In the genomic region with DNA sequence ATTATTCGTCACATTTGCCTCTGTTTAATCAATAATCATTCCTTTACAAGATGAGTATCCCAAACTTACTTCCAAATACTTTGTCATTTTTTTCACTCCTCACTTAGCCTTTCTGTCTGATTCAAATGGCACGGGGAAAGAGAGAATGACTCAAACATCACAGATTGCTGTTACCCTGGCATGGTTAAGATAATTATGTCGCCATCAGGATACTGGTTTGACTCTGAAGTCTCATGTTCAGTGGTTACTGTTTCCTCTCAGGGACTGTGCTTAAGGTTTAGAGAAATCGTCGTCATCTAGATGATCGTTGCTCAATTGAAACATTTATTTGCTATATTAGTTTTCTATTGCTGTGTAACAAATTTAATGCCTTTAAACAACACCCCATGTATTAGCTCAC, we compare ENCODE assay signal across 18 cellular contexts. TPM values are rescaled to one million over a fixed set of nuclear protein-coding genes. Genes with fewer than 3 reads are reported as not detected.
DNase-seq lines count a peak whose midpoint lies in the region; ATAC-seq and TF ChIP-seq lines count a peak whose summit lies in the region.
"Had no signal": no experiment of that assay in that cellular context is flagged by ENCODE, and none has a peak within 500 bp of the region (broad histone marks: within the 10 kb centered on the region; RNA-seq: fewer than 3 reads in every experiment).

No MANE protein-coding gene starts in this region.

- peak; percentile 75 for ATAC-seq in activated CD4-positive, alpha-beta T cell treated with anti-CD3 and anti-CD28 coated beads for 36 hours
- peak; percentile 87 for ATAC-seq in activated T-helper 17 cell treated with anti-CD3 and anti-CD28 coated beads, Interleukin-2, amount 50 U/mL, for 72 hours (replicated peaks)
- peak; percentile 97 for ATAC-seq in stimulated activated effector memory CD8-positive, alpha-beta T cell treated with anti-CD3 and anti-CD28 coated beads, Interleukin-12 subunit alpha, Interleukin-12 subunit beta, amount 100 ng/mL, for 72 hours
- ATAC-seq in HG03439 (IDR thresholded peaks at IDR 0.05; ENCODE audit: unreplicated experiment): no peak
- no peak for ATAC-seq in effector memory CD8-positive, alpha-beta T cell (replicated peaks)

- CTCF ChIA-PET in activated CD4-positive, alpha-beta T cell treated with anti-CD3 and anti-CD28 coated beads for 36 hours (lab: Charles Lee): interaction anchor here (0.5 to 0.6 kb wide), 2 partner anchors 90 to 1860 kb away, joined by 3 read pairs; no protein-coding TSS in a partner anchor

- H3K4me1 Mint-ChIP-seq in activated CD4-positive, alpha-beta T cell treated with anti-CD3 and anti-CD28 coated beads for 36 hours: peaks cover 12% of the 10 kb centered on the region
- no peaks in the 10 kb centered on the region for H3K4me1 Mint-ChIP-seq in activated T-helper 17 cell treated with anti-CD3 and anti-CD28 coated beads, Interleukin-2, amount 50 U/mL, for 72 hours
- H3K4me1 Mint-ChIP-seq in stimulated activated effector memory CD8-positive, alpha-beta T cell treated with anti-CD3 and anti-CD28 coated beads, Interleukin-12 subunit alpha, Interleukin-12 subunit beta, amount 100 ng/mL, for 72 hours: peaks cover 11% of the 10 kb centered on the region
- H3K4me1 Mint-ChIP-seq in effector memory CD8-positive, alpha-beta T cell (ENCODE audit: low read depth in 2 of 2): peaks cover 0 to 4% of the 10 kb centered on the region in 2 donors
- H3K4me1 Mint-ChIP-seq in nephron progenitor cell: peaks cover 8% of the 10 kb centered on the region

- H3K4me1 ChIP-seq in GM23248 (ENCODE audit: insufficient read depth): peaks cover 20% of the 10 kb centered on the region

- no peaks in the 10 kb centered on the region for H4K20me1 ChIP-seq in GM23248 (ENCODE audit: insufficient read depth)

- peaks cover 6% of the 10 kb centered on the region for H3K27me3 Mint-ChIP-seq in activated CD4-positive, alpha-beta T cell treated with anti-CD3 and anti-CD28 coated beads for 36 hours
- H3K27me3 Mint-ChIP-seq in activated T-helper 17 cell treated with anti-CD3 and anti-CD28 coated beads, Interleukin-2, amount 50 U/mL, for 72 hours: peaks cover 7% of the 10 kb centered on the region
- H3K27me3 Mint-ChIP-seq in effector memory CD8-positive, alpha-beta T cell: peaks cover 0 to 9% of the 10 kb centered on the region in 2 donors
- H3K27me3 Mint-ChIP-seq in nephron progenitor cell (ENCODE audit: low read depth, poor library complexity): peaks cover 5% of the 10 kb centered on the region

- 74 to 75% methylated on average over 6 of the region's 6 CpGs for WGBS in GM23248 (ENCODE audit: low coverage in 1 of 2, low lambda C conversion rate in 2 of 2, missing lambda C conversion rate in 2 of 2), 2 experiments

- no peaks in the 10 kb centered on the region for H3K9me3 Mint-ChIP-seq in activated CD4-positive, alpha-beta T cell treated with anti-CD3 and anti-CD28 coated beads for 36 hours (ENCODE audit: low read depth)
- no peaks in the 10 kb centered on the region for H3K9me3 Mint-ChIP-seq in activated T-helper 17 cell treated with anti-CD3 and anti-CD28 coated beads, Interleukin-2, amount 50 U/mL, for 72 hours
- H3K9me3 Mint-ChIP-seq in stimulated activated effector memory CD8-positive, alpha-beta T cell treated with anti-CD3 and anti-CD28 coated beads, Interleukin-12 subunit alpha, Interleukin-12 subunit beta, amount 100 ng/mL, for 72 hours: no peaks in the 10 kb centered on the region
- no peaks in the 10 kb centered on the region for H3K9me3 Mint-ChIP-seq in effector memory CD8-positive, alpha-beta T cell
- no peaks in the 10 kb centered on the region for H3K9me3 Mint-ChIP-seq in nephron progenitor cell
- H3K9me3 Mint-ChIP-seq: CD4-positive, alpha-beta memory T cell; HFFc6 had no signal

- intact Hi-C loops in activated CD4-positive, alpha-beta T cell treated with anti-CD3 and anti-CD28 coated beads for 36 hours (cut with DNase I, micrococcal nuclease): loop anchor here (2.0 kb wide), 1 partner anchor 103 kb away; no protein-coding TSS in a partner anchor

- H3K27me3 ChIP-seq in GM23248 (replicated peaks; ENCODE audit: insufficient read depth): no peaks in the 10 kb centered on the region

- H3K9me2 ChIP-seq in GM23248 (ENCODE audit: insufficient read depth): no peaks in the 10 kb centered on the region

- H3K4me3 ChIP-seq in GM23248: no peak overlapping the region

- no peaks in the 10 kb centered on the region for H3K36me3 ChIP-seq in GM23248 (ENCODE audit: low read depth)

- no peaks in the 10 kb centered on the region for H3K36me3 Mint-ChIP-seq in activated CD4-positive, alpha-beta T cell treated with anti-CD3 and anti-CD28 coated beads for 36 hours (ENCODE audit: low read depth)
- no peaks in the 10 kb centered on the region for H3K36me3 Mint-ChIP-seq in activated T-helper 17 cell treated with anti-CD3 and anti-CD28 coated beads, Interleukin-2, amount 50 U/mL, for 72 hours (ENCODE audit: low read depth)
- no peaks in the 10 kb centered on the region for H3K36me3 Mint-ChIP-seq in stimulated activated effector memory CD8-positive, alpha-beta T cell treated with anti-CD3 and anti-CD28 coated beads, Interleukin-12 subunit alpha, Interleukin-12 subunit beta, amount 100 ng/mL, for 72 hours
- no peaks in the 10 kb centered on the region for H3K36me3 Mint-ChIP-seq in effector memory CD8-positive, alpha-beta T cell (ENCODE audit: insufficient read depth)
- no peaks in the 10 kb centered on the region for H3K36me3 Mint-ChIP-seq in nephron progenitor cell (ENCODE audit: low read depth)
- H3K36me3 Mint-ChIP-seq: CD4-positive, alpha-beta memory T cell had no signal

- no peaks in the 10 kb centered on the region for H3K79me2 ChIP-seq in GM23248 (ENCODE audit: insufficient read depth)

- in situ Hi-C loops in GM23248 (cut with MboI): no loop called here

- no peak overlapping the region for H2AFZ ChIP-seq in GM23248

- no peak overlapping the region for H3K4me3 Mint-ChIP-seq in activated CD4-positive, alpha-beta T cell treated with anti-CD3 and anti-CD28 coated beads for 36 hours
- H3K4me3 Mint-ChIP-seq in activated T-helper 17 cell treated with anti-CD3 and anti-CD28 coated beads, Interleukin-2, amount 50 U/mL, for 72 hours: no peak overlapping the region
- no peak overlapping the region for H3K4me3 Mint-ChIP-seq in stimulated activated effector memory CD8-positive, alpha-beta T cell treated with anti-CD3 and anti-CD28 coated beads, Interleukin-12 subunit alpha, Interleukin-12 subunit beta, amount 100 ng/mL, for 72 hours
- H3K4me3 Mint-ChIP-seq in effector memory CD8-positive, alpha-beta T cell: no peak overlapping the region
- no peak overlapping the region for H3K4me3 Mint-ChIP-seq in nephron progenitor cell
- H3K4me3 Mint-ChIP-seq: CD4-positive, alpha-beta memory T cell; HFFc6 had no signal

- H3K4me2 ChIP-seq in GM23248 (ENCODE audit: unreplicated experiment): no peak overlapping the region

- H3F3A ChIP-seq in GM23248 (ENCODE audit: insufficient read depth): peaks cover 5% of the 10 kb centered on the region

- no peak overlapping the region for H3K27ac Mint-ChIP-seq in activated CD4-positive, alpha-beta T cell treated with anti-CD3 and anti-CD28 coated beads for 36 hours
- H3K27ac Mint-ChIP-seq in activated T-helper 17 cell treated with anti-CD3 and anti-CD28 coated beads, Interleukin-2, amount 50 U/mL, for 72 hours: no peak overlapping the region
- H3K27ac Mint-ChIP-seq in stimulated activated effector memory CD8-positive, alpha-beta T cell treated with anti-CD3 and anti-CD28 coated beads, Interleukin-12 subunit alpha, Interleukin-12 subunit beta, amount 100 ng/mL, for 72 hours: no peak overlapping the region
- no peak overlapping the region for H3K27ac Mint-ChIP-seq in effector memory CD8-positive, alpha-beta T cell
- no peak overlapping the region for H3K27ac Mint-ChIP-seq in nephron progenitor cell
- H3K27ac Mint-ChIP-seq: CD4-positive, alpha-beta memory T cell; HFFc6 had no signal

- POLR2A ChIA-PET in activated CD4-positive, alpha-beta T cell treated with anti-CD3 and anti-CD28 coated beads for 36 hours (lab: Charles Lee): no interaction called here

- no peaks in the 10 kb centered on the region for H3K9me3 ChIP-seq in GM23248 (ENCODE audit: low read depth)

- H3K9ac ChIP-seq in GM23248: no peak overlapping the region

- DNase-seq in activated CD4-positive, alpha-beta T cell treated with anti-CD3 and anti-CD28 coated beads for 36 hours: no peak
- no peak for DNase-seq in activated CD4-positive, alpha-beta T cell treated with anti-CD3 and anti-CD28 coated beads, Interleukin-2, amount 50 U/mL, for 48 hours
- DNase-seq in GM23248 (peak; percentile 56), nephron progenitor cell (no peak)
- DNase-seq in stimulated activated effector memory CD8-positive, alpha-beta T cell treated with anti-CD3 and anti-CD28 coated beads, Interleukin-12 subunit alpha, Interleukin-12 subunit beta, amount 100 ng/mL, for 72 hours (ENCODE audit: low spot score in 2 of 2): peak in 1 of 2 donors; percentile 26
- no peak for DNase-seq in effector memory CD8-positive, alpha-beta T cell
- DNase-seq: 8988T; CD4-positive, alpha-beta memory T cell; HFFc6; NCI-H1417; NCI-H1930; NCI-H2171; NCI-H446; NK-92 treated with Interleukin-12 subunit alpha and Interleukin-12 subunit beta, amount 100 ng/mL, for 24 hours; OCI-M1; SHP77 treated with DMSO at 0.1 percent for 48 hours had no signal

- TF ChIP-seq CTCF in nephron progenitor cell (IDR thresholded peaks at IDR 0.05): no peak

- no peak overlapping the region for H3K27ac ChIP-seq in GM23248

RNA-seq across cellular contexts. Expression of a gene that starts 45.2 kb away (rescaled TPM):
- 100 to 1,000 TPM; 114 to 188 TPM for total RNA-seq in activated CD4-positive, alpha-beta T cell treated with anti-CD3 and anti-CD28 coated beads for 36 hours
- 122 and 124 TPM in 2 replicates for total RNA-seq in GM23248 (2014; rRNA removed; shearing (Covaris generic))
- 16.8 and 18.9 TPM in 2 replicates for polyA plus RNA-seq in GM23248 (2016; fragmentation: Nextera tagmentation; extraction: Ambion mirVana)
- 100 to 1,000 TPM in 1 of 2 donors, 10 to 100 TPM in 1; 67.7 to 113 TPM for total RNA-seq in activated T-helper 17 cell treated with anti-CD3 and anti-CD28 coated beads, Interleukin-2, amount 50 U/mL, for 72 hours

Comparison
In these comparisons a context has a peak if more than half of its experiments do, and no peak if none do; other contexts are left out.
1. ATAC-seq: peak in activated CD4-positive, alpha-beta T cell treated with anti-CD3 and anti-CD28 coated beads for 36 hours (single experiment), activated T-helper 17 cell treated with anti-CD3 and anti-CD28 coated beads, Interleukin-2, amount 50 U/mL, for 72 hours (single experiment) and stimulated activated effector memory CD8-positive, alpha-beta T cell treated with anti-CD3 and anti-CD28 coated beads, Interleukin-12 subunit alpha, Interleukin-12 subunit beta, amount 100 ng/mL, for 72 hours (single experiment); none in HG03439 (single experiment) and effector memory CD8-positive, alpha-beta T cell (single experiment).